Comparison of ENCODE assay signal across 1 cellular context in the genomic region with DNA sequence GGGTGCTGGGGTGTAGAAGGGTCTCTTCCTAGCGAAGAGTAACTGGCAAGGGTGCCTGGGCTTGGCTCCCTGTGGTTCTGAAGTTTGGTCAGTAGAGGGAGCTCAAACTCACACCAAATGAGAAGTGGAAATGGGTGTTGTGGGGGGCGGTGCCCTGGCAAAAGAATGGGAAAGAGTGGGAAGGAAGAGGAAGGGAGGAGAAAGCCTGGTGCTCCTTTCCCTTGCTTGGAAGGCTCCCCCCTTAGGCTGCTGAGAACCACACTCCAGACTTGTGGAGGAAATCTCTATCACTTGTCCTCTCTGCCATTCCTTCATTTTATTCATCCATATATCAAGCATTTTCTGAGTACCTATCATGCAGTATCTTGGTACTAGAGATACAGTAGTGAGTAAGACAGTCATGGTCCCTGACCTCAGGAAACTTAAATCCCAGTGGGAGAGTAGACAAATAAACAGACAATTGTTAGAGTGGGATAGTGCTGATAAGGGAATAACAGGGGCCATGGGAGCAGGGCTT.
TF ChIP-seq lines count a peak whose summit lies in the region.

No MANE protein-coding gene starts in this region.

TF ChIP-seq in K562, 482 proteins besides CTCF, POLR2A, EP300 and RAD21 (continued from another document and continues in another):
- TF ChIP-seq, protein P1, sequence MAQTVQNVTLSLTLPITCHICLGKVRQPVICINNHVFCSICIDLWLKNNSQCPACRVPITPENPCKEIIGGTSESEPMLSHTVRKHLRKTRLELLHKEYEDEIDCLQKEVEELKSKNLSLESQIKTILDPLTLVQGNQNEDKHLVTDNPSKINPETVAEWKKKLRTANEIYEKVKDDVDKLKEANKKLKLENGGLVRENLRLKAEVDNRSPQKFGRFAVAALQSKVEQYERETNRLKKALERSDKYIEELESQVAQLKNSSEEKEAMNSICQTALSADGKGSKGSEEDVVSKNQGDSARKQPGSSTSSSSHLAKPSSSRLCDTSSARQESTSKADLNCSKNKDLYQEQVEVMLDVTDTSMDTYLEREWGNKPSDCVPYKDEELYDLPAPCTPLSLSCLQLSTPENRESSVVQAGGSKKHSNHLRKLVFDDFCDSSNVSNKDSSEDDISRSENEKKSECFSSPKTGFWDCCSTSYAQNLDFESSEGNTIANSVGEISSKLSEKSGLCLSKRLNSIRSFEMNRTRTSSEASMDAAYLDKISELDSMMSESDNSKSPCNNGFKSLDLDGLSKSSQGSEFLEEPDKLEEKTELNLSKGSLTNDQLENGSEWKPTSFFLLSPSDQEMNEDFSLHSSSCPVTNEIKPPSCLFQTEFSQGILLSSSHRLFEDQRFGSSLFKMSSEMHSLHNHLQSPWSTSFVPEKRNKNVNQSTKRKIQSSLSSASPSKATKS (CRISPR knock-in tag; IDR thresholded peaks at IDR 0.05), result no peak
- TF ChIP-seq HDAC6 (IDR thresholded peaks at IDR 0.05; ENCODE audit: low read depth, low read length) (no peak), SMARCA4 (IDR thresholded peaks at IDR 0.05) (no peak), ZNF707 (CRISPR knock-in tag; conservative IDR thresholded peaks at IDR 0.05) (no peak), ZKSCAN1 (IDR thresholded peaks at IDR 0.05; ENCODE audit: low read depth, low read length) (no peak), XRCC4 (IDR thresholded peaks at IDR 0.05; ENCODE audit: extremely low read depth, insufficient read depth, insufficient read length) (no peak), NCOA1 (IDR thresholded peaks at IDR 0.05; ENCODE audit: low read depth) (no peak), GATAD2B (IDR thresholded peaks at IDR 0.05; ENCODE audit: borderline replicate concordance) (no peak), KLF13 (tag; IDR thresholded peaks at IDR 0.05; ENCODE audit: borderline replicate concordance, low read depth) (0 out of 2 replicates have a peak, but pooled peaks have one; percentile 19), ZBTB1 (CRISPR knock-in tag; IDR thresholded peaks at IDR 0.05; ENCODE audit: borderline replicate concordance, low read depth) (no peak), PTTG1 (tag; IDR thresholded peaks at IDR 0.05; ENCODE audit: low read depth) (no peak), ZNF589 (CRISPR knock-in tag; IDR thresholded peaks at IDR 0.05; ENCODE audit: low read depth) (no peak), ZNF384 (IDR thresholded peaks at IDR 0.05; ENCODE audit: low read depth, low read length) (no peak), ZNF77 (CRISPR knock-in tag; IDR thresholded peaks at IDR 0.05) (no peak), HDAC8 (tag; IDR thresholded peaks at IDR 0.05) (no peak), SMARCB1 (IDR thresholded peaks at IDR 0.05; ENCODE audit: insufficient read length, low read depth) (no peak), RB1 (IDR thresholded peaks at IDR 0.05; ENCODE audit: low read depth) (0 out of 2 replicates have a peak, but pooled peaks have one; percentile 32), ZNF75A (CRISPR knock-in tag; IDR thresholded peaks at IDR 0.05) (no peak), RFX7 (CRISPR knock-in tag; IDR thresholded peaks at IDR 0.05) (no peak), NEUROD1 (IDR thresholded peaks at IDR 0.05; ENCODE audit: borderline replicate concordance, low read depth, low read length, partially characterized antibody) (no peak), ZNF316 (IDR thresholded peaks at IDR 0.05) (no peak), SAFB (IDR thresholded peaks at IDR 0.05; ENCODE audit: borderline replicate concordance, low read depth, low read length) (no peak), LEF1 (IDR thresholded peaks at IDR 0.05) (no peak), ZNF224 (CRISPR knock-in tag; IDR thresholded peaks at IDR 0.05) (no peak), SAP30 (IDR thresholded peaks at IDR 0.05; ENCODE audit: borderline replicate concordance, insufficient read depth, low read depth, low read length, poor library complexity, severe bottlenecking) (no peak), GABPB1 (CRISPR knock-in tag; IDR thresholded peaks at IDR 0.05) (peak; percentile 30; the same call in 1 of the 2 replicates), MECOM (CRISPR knock-in tag; IDR thresholded peaks at IDR 0.05) (no peak), KAT8 (IDR thresholded peaks at IDR 0.05; ENCODE audit: low read depth) (no peak), PHF20 (IDR thresholded peaks at IDR 0.05; ENCODE audit: partially characterized antibody) (no peak), ETV5 (CRISPR knock-in tag; IDR thresholded peaks at IDR 0.05; ENCODE audit: low read depth) (0 out of 2 replicates have a peak, but pooled peaks have one; percentile 26), MEF2A (IDR thresholded peaks at IDR 0.05; ENCODE audit: control insufficient read depth, low read depth, low read length) (no peak), RBBP5 (IDR thresholded peaks at IDR 0.05; ENCODE audit: borderline replicate concordance, insufficient read depth, low read length, poor library complexity, severe bottlenecking) (no peak), MAZ (CRISPR knock-in tag; conservative IDR thresholded peaks at IDR 0.05 in 1 of 2, IDR thresholded peaks at IDR 0.05 in 1 of 2) (peak in 1 of 2 experiments; percentile 53; a peak in 1 of 4 replicates), HNRNPK (IDR thresholded peaks at IDR 0.05; ENCODE audit: low read depth, low read length, poor library complexity, severe bottlenecking) (no peak), CBFA2T3 (IDR thresholded peaks at IDR 0.05) (no peak), EGR1 (conservative IDR thresholded peaks at IDR 0.05) (no peak), ZNF124 (CRISPR knock-in tag; IDR thresholded peaks at IDR 0.05) (no peak), KDM1A (IDR thresholded peaks at IDR 0.05) (no peak), SPI1 (IDR thresholded peaks at IDR 0.05; ENCODE audit: borderline replicate concordance, low read depth, low read length) (peak; percentile 48; the same call in 1 of the 2 replicates), THRAP3 (IDR thresholded peaks at IDR 0.05; ENCODE audit: borderline replicate concordance) (no peak), ZNF197 (CRISPR knock-in tag; IDR thresholded peaks at IDR 0.05; ENCODE audit: low read depth) (no peak), FOXA3 (CRISPR knock-in tag; conservative IDR thresholded peaks at IDR 0.05 in 1 of 2, IDR thresholded peaks at IDR 0.05 in 1 of 2) (no peak), NR2F6 (CRISPR knock-in tag; IDR thresholded peaks at IDR 0.05) (no peak), SUPT5H (IDR thresholded peaks at IDR 0.05) (no peak)
- TF ChIP-seq, protein P2, sequence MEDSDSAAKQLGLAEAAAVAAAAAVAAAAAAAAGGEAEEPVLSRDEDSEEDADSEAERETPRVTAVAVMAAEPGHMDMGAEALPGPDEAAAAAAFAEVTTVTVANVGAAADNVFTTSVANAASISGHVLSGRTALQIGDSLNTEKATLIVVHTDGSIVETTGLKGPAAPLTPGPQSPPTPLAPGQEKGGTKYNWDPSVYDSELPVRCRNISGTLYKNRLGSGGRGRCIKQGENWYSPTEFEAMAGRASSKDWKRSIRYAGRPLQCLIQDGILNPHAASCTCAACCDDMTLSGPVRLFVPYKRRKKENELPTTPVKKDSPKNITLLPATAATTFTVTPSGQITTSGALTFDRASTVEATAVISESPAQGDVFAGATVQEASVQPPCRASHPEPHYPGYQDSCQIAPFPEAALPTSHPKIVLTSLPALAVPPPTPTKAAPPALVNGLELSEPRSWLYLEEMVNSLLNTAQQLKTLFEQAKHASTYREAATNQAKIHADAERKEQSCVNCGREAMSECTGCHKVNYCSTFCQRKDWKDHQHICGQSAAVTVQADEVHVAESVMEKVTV (CRISPR knock-in tag; IDR thresholded peaks at IDR 0.05), result peak; percentile 31; the same call in 1 of the 2 replicates
- TF ChIP-seq, protein P3, sequence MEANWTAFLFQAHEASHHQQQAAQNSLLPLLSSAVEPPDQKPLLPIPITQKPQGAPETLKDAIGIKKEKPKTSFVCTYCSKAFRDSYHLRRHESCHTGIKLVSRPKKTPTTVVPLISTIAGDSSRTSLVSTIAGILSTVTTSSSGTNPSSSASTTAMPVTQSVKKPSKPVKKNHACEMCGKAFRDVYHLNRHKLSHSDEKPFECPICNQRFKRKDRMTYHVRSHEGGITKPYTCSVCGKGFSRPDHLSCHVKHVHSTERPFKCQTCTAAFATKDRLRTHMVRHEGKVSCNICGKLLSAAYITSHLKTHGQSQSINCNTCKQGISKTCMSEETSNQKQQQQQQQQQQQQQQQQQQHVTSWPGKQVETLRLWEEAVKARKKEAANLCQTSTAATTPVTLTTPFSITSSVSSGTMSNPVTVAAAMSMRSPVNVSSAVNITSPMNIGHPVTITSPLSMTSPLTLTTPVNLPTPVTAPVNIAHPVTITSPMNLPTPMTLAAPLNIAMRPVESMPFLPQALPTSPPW (CRISPR knock-in tag; IDR thresholded peaks at IDR 0.05), result peak; percentile 35; the same call in 1 of the 2 replicates
- TF ChIP-seq, protein P4, sequence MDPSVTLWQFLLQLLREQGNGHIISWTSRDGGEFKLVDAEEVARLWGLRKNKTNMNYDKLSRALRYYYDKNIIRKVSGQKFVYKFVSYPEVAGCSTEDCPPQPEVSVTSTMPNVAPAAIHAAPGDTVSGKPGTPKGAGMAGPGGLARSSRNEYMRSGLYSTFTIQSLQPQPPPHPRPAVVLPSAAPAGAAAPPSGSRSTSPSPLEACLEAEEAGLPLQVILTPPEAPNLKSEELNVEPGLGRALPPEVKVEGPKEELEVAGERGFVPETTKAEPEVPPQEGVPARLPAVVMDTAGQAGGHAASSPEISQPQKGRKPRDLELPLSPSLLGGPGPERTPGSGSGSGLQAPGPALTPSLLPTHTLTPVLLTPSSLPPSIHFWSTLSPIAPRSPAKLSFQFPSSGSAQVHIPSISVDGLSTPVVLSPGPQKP (CRISPR knock-in tag; IDR thresholded peaks at IDR 0.05), result no peak
- TF ChIP-seq, protein P5, sequence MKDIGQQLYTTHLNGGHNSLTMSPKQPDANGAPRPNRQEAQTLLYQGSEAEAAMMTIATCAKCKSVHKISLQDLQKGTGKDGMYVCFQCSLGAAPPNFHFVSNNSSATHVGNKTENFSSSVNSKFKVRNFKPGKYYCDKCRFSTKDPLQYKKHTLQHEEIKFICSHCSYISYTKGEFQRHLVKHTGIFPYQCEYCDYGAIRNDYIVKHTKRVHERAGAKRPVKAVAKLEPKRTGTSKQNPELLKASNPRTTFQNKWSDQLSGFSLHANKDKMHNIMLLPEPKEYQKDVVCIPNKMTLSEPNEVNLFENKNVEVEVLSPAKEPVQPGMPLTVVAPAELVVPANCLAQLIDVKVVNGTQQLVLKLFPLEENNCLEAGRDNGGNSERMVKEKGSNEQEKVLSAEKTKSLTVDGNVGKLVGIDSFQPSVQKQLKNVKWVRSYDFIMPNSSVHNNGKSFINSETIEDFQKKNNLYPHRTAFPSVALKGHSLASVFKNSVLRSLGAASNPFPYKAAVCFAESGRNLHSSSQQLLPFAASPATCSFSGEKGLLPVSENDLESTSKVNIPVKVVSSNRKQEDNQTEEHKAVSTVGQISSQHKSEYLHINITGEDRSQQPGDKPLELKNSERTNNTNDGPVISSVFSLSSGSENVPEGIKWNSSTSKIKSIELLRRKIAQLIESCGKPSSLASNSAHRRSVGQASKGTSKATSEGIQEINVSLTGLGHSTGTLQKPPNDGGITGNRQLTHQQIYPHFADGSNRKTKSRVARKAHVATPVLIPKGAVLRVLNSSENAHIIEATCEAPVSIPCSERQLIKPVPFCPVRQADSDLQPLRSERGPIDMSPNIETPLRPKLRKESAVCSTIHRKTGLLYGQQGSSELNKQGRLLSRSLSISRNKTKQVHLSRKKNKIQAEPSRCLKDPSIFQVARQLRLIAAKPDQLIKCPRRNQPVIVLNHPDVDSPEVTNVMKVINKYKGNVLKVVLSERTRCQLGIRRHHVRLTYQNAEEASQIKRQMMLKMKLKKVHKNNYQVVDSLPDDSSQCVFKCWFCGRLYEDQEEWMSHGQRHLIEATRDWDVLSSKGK (CRISPR knock-in tag; IDR thresholded peaks at IDR 0.05), result no peak
- TF ChIP-seq, protein P6, sequence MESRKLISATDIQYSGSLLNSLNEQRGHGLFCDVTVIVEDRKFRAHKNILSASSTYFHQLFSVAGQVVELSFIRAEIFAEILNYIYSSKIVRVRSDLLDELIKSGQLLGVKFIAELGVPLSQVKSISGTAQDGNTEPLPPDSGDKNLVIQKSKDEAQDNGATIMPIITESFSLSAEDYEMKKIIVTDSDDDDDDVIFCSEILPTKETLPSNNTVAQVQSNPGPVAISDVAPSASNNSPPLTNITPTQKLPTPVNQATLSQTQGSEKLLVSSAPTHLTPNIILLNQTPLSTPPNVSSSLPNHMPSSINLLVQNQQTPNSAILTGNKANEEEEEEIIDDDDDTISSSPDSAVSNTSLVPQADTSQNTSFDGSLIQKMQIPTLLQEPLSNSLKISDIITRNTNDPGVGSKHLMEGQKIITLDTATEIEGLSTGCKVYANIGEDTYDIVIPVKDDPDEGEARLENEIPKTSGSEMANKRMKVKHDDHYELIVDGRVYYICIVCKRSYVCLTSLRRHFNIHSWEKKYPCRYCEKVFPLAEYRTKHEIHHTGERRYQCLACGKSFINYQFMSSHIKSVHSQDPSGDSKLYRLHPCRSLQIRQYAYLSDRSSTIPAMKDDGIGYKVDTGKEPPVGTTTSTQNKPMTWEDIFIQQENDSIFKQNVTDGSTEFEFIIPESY (CRISPR knock-in tag; IDR thresholded peaks at IDR 0.05), result no peak
- TF ChIP-seq, protein P7, sequence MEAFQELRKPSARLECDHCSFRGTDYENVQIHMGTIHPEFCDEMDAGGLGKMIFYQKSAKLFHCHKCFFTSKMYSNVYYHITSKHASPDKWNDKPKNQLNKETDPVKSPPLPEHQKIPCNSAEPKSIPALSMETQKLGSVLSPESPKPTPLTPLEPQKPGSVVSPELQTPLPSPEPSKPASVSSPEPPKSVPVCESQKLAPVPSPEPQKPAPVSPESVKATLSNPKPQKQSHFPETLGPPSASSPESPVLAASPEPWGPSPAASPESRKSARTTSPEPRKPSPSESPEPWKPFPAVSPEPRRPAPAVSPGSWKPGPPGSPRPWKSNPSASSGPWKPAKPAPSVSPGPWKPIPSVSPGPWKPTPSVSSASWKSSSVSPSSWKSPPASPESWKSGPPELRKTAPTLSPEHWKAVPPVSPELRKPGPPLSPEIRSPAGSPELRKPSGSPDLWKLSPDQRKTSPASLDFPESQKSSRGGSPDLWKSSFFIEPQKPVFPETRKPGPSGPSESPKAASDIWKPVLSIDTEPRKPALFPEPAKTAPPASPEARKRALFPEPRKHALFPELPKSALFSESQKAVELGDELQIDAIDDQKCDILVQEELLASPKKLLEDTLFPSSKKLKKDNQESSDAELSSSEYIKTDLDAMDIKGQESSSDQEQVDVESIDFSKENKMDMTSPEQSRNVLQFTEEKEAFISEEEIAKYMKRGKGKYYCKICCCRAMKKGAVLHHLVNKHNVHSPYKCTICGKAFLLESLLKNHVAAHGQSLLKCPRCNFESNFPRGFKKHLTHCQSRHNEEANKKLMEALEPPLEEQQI (IDR thresholded peaks at IDR 0.05), result 0 out of 2 replicates have a peak, but pooled peaks have one; percentile 21
- TF ChIP-seq, protein P8, sequence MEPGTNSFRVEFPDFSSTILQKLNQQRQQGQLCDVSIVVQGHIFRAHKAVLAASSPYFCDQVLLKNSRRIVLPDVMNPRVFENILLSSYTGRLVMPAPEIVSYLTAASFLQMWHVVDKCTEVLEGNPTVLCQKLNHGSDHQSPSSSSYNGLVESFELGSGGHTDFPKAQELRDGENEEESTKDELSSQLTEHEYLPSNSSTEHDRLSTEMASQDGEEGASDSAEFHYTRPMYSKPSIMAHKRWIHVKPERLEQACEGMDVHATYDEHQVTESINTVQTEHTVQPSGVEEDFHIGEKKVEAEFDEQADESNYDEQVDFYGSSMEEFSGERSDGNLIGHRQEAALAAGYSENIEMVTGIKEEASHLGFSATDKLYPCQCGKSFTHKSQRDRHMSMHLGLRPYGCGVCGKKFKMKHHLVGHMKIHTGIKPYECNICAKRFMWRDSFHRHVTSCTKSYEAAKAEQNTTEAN (CRISPR knock-in tag; IDR thresholded peaks at IDR 0.05), result no peak
